8 cellular contexts compared by ENCODE assay signal in genomic region chr17:18093616-18094408, GRCh38. TPM values are rescaled to one million over a fixed set of nuclear protein-coding genes. Genes with fewer than 3 reads are reported as not detected.
DNase-seq lines count a peak whose midpoint lies in the region; ATAC-seq and TF ChIP-seq lines count a peak whose summit lies in the region.

No MANE protein-coding gene starts in this region.

- no peak overlapping the region for H3K14ac ChIP-seq in neuronal stem cell (ENCODE audit: low read length)

- no peak overlapping the region for H2BK5ac ChIP-seq in neuronal stem cell (ENCODE audit: low read length)

- no peak overlapping the region for H2BK120ac ChIP-seq in neuronal stem cell (ENCODE audit: low read depth, low read length)

- H3K79me2 ChIP-seq in HCT116 (ENCODE audit: insufficient read depth, low read length) = peaks cover 21% of the 10 kb centered on the region

- no TSS peak for BruUV-seq in HCT116 (replicated peaks; lab: Mats Ljungman, UMichigan)

- H2AFZ ChIP-seq in HCT116 (ENCODE audit: low read depth, low read length, poor library complexity, severe bottlenecking) = no peak overlapping the region
- no peak overlapping the region for H2AFZ ChIP-seq in neuronal stem cell (ENCODE audit: low read length)

- CTCF ChIA-PET in HCT116 (lab: Charles Lee) = no interaction called here
- CTCF ChIA-PET in activated CD8-positive, alpha-beta memory T cell treated with anti-CD3 and anti-CD28 coated beads, Interleukin-2, amount 10 ng/mL, durations not matched to agents 7 days and 5 days (lab: Charles Lee) = no interaction called here

- H3K27me3 Mint-ChIP-seq in T-helper 17 cell = no peaks in the 10 kb centered on the region
- H3K27me3 Mint-ChIP-seq in activated CD8-positive, alpha-beta memory T cell treated with anti-CD3 and anti-CD28 coated beads, Interleukin-2, amount 10 ng/mL, durations not matched to agents 7 days and 5 days = no peaks in the 10 kb centered on the region

- H4K91ac ChIP-seq in neuronal stem cell (ENCODE audit: low read depth, low read length, poor library complexity) = no peak overlapping the region

- no peak overlapping the region for H3K4me3 ChIP-seq in HCT116 (replicated peaks in 1 of 2; ENCODE audit: low read depth in 1 of 2, low read length in 2 of 2)
- no peak overlapping the region for H3K4me3 ChIP-seq in left ventricle myocardium inferior
- no peak overlapping the region for H3K4me3 ChIP-seq in neuronal stem cell (ENCODE audit: low read length in 2 of 2)

- RAD21 ChIA-PET in HCT116 (lab: Charles Lee; ENCODE audit: low non-redundant PET in 1 of 2, low total read pairs in 2 of 2, uncharacterized antibody in 2 of 2, unreplicated experiment in 2 of 2) = no interaction called here

- H3K4ac ChIP-seq in neuronal stem cell (ENCODE audit: low read length) = no peak overlapping the region

- TF ChIP-seq POLR2A in HCT116 (IDR thresholded peaks at IDR 0.05; ENCODE audit: borderline replicate concordance, extremely low read depth, insufficient read depth, insufficient read length) = no peak

- no peak overlapping the region for H3K27ac ChIP-seq in HCT116 (ENCODE audit: low read depth, low read length)
- no peak overlapping the region for H3K27ac ChIP-seq in left ventricle myocardium inferior (replicated peaks)
- H3K27ac ChIP-seq in neuronal stem cell (replicated peaks; ENCODE audit: low read length) = no peak overlapping the region

- H3K23ac ChIP-seq in neuronal stem cell (ENCODE audit: low read depth, low read length, poor library complexity) = no peak overlapping the region

- TF ChIP-seq RAD21 in HCT116 (IDR thresholded peaks at IDR 0.05; ENCODE audit: low read depth) = no peak

- no peak overlapping the region for H3K18ac ChIP-seq in neuronal stem cell (ENCODE audit: low read length)

- H3K27me3 ChIP-seq in HCT116 (ENCODE audit: insufficient read depth, low read length) = no peaks in the 10 kb centered on the region
- no peaks in the 10 kb centered on the region for H3K27me3 ChIP-seq in left ventricle myocardium inferior (ENCODE audit: low read depth)
- no peaks in the 10 kb centered on the region for H3K27me3 ChIP-seq in neuronal stem cell (ENCODE audit: control insufficient read depth in 3 of 3, insufficient read depth in 3 of 3, low read depth in 1 of 3, low read length in 3 of 3)

- H2BK15ac ChIP-seq in neuronal stem cell (ENCODE audit: low read length) = no peak overlapping the region

- TF ChIP-seq CTCF in HCT116 (IDR thresholded peaks at IDR 0.05 in 2 of 3, conservative IDR thresholded peaks at IDR 0.05 in 1 of 3; ENCODE audit: borderline replicate concordance in 1 of 3, insufficient read depth in 1 of 3, low read depth in 2 of 3, low read length in 2 of 3) = peak in 2 of 3 experiments; percentile 64 to 65; a peak in 4 of 6 replicates
- TF ChIP-seq CTCF in left ventricle myocardium inferior (IDR thresholded peaks at IDR 0.05; ENCODE audit: borderline replicate concordance) = peak; percentile 43

- H3K36me3 Mint-ChIP-seq in T-helper 17 cell (ENCODE audit: low read depth) = peaks cover 8% of the 10 kb centered on the region
- H3K36me3 Mint-ChIP-seq in activated CD8-positive, alpha-beta memory T cell treated with anti-CD3 and anti-CD28 coated beads, Interleukin-2, amount 10 ng/mL, durations not matched to agents 7 days and 5 days = peaks cover 19% of the 10 kb centered on the region

- no peak overlapping the region for H2AK5ac ChIP-seq in neuronal stem cell (ENCODE audit: low read depth, low read length)

- POLR2A ChIA-PET in HCT116 (lab: Charles Lee) = no interaction called here

- DNase-seq in COLO668 (lab: John Stamatoyannopoulos, UW; ENCODE audit: unreplicated experiment) (peak; percentile 58), HCT116 (ENCODE audit: low read depth, low spot score) (peak; percentile 27), T-helper 17 cell (no peak), left ventricle myocardium inferior (peak; percentile 74), NCI-H2081 treated with DMSO at 0.1 percent for 48 hours (lab: John Stamatoyannopoulos, UW) (no peak), neuronal stem cell (ENCODE audit: low spot score) (no peak)
- no peak for DNase-seq in activated CD8-positive, alpha-beta memory T cell treated with anti-CD3 and anti-CD28 coated beads, Interleukin-2, amount 10 ng/mL, durations not matched to agents 7 days and 5 days

- no peaks in the 10 kb centered on the region for H3K9me3 Mint-ChIP-seq in activated CD8-positive, alpha-beta memory T cell treated with anti-CD3 and anti-CD28 coated beads, Interleukin-2, amount 10 ng/mL, durations not matched to agents 7 days and 5 days (ENCODE audit: low read depth)

- peaks cover 17 to 24% of the 10 kb centered on the region in 2 experiments; a peak in 3 of 4 replicates for H3K36me3 ChIP-seq in HCT116 (ENCODE audit: control insufficient read depth in 1 of 2, insufficient read depth in 2 of 2, low read length in 2 of 2)
- peaks cover 57% of the 10 kb centered on the region for H3K36me3 ChIP-seq in left ventricle myocardium inferior
- peaks cover 29 to 71% of the 10 kb centered on the region in 2 donors for H3K36me3 ChIP-seq in neuronal stem cell (replicated peaks in 1 of 2; ENCODE audit: control insufficient read depth in 2 of 2, insufficient read depth in 2 of 2, low read length in 2 of 2)

- no peaks in the 10 kb centered on the region for H3K9me2 ChIP-seq in HCT116 (ENCODE audit: insufficient read depth)

- no peak overlapping the region for H2BK12ac ChIP-seq in neuronal stem cell (ENCODE audit: low read length)

- H3K4me1 ChIP-seq in HCT116 (ENCODE audit: control insufficient read depth in 1 of 2, insufficient read depth in 2 of 2, low read length in 2 of 2) (peaks cover 1 to 9% of the 10 kb centered on the region in 2 experiments; a peak in 3 of 4 replicates), left ventricle myocardium inferior (peaks cover 10% of the 10 kb centered on the region), neuronal stem cell (ENCODE audit: control insufficient read depth in 2 of 2, insufficient read depth in 1 of 2, low read depth in 1 of 2, low read length in 2 of 2) (peaks cover 0 to under 1% of the 10 kb centered on the region in 2 donors)

- peaks cover 21% of the 10 kb centered on the region for H3K4me1 Mint-ChIP-seq in T-helper 17 cell
- H3K4me1 Mint-ChIP-seq in activated CD8-positive, alpha-beta memory T cell treated with anti-CD3 and anti-CD28 coated beads, Interleukin-2, amount 10 ng/mL, durations not matched to agents 7 days and 5 days = peaks cover 11% of the 10 kb centered on the region

- no peak overlapping the region for H4K8ac ChIP-seq in neuronal stem cell (ENCODE audit: low read depth, low read length)

- peak overlapping the region; percentile 79 for H3K27ac Mint-ChIP-seq in T-helper 17 cell
- H3K27ac Mint-ChIP-seq in activated CD8-positive, alpha-beta memory T cell treated with anti-CD3 and anti-CD28 coated beads, Interleukin-2, amount 10 ng/mL, durations not matched to agents 7 days and 5 days = no peak overlapping the region

- ATAC-seq in HCT116 = peak; percentile 86
- ATAC-seq in T-helper 17 cell = peak; percentile 50
- no peak for ATAC-seq in HG03196 (IDR thresholded peaks at IDR 0.05; ENCODE audit: unreplicated experiment)
- ATAC-seq in activated CD8-positive, alpha-beta memory T cell treated with anti-CD3 and anti-CD28 coated beads, Interleukin-2, amount 10 ng/mL, durations not matched to agents 7 days and 5 days = no peak

- H3K9ac ChIP-seq in HCT116 (ENCODE audit: low read length) = no peak overlapping the region
- H3K9ac ChIP-seq in neuronal stem cell (ENCODE audit: low read depth, low read length, poor library complexity) = no peak overlapping the region

- H3K4me2 ChIP-seq in HCT116 (ENCODE audit: low read length) (no peak overlapping the region), neuronal stem cell (ENCODE audit: insufficient read depth, low read length, poor library complexity, severe bottlenecking) (no peak overlapping the region)

- intact Hi-C loops in HCT116 (cut with micrococcal nuclease) (no loop called here), left ventricle myocardium inferior (cut with micrococcal nuclease) (no loop called here)

- no peaks in the 10 kb centered on the region for H4K20me1 ChIP-seq in HCT116 (ENCODE audit: insufficient read depth)

- no peak overlapping the region for H3K4me3 Mint-ChIP-seq in T-helper 17 cell
- no peak overlapping the region for H3K4me3 Mint-ChIP-seq in activated CD8-positive, alpha-beta memory T cell treated with anti-CD3 and anti-CD28 coated beads, Interleukin-2, amount 10 ng/mL, durations not matched to agents 7 days and 5 days

- WGBS in neuronal stem cell (ENCODE audit: extremely low coverage in 2 of 2, insufficient read length in 2 of 2, insufficient replicate concordance in 1 of 2), 2 donors = no CpG with 5 or more reads among the region's 15 CpGs

- H3K9me3 ChIP-seq in HCT116 (ENCODE audit: control insufficient read depth in 1 of 2, insufficient read depth in 1 of 2, low read depth in 1 of 2, low read length in 2 of 2) (no peaks in the 10 kb centered on the region), T-helper 17 cell (ENCODE audit: control insufficient read depth, low read length, poor library complexity, severe bottlenecking) (no peaks in the 10 kb centered on the region), left ventricle myocardium inferior (replicated peaks) (no peaks in the 10 kb centered on the region), neuronal stem cell (replicated peaks in 1 of 2; ENCODE audit: control insufficient read depth in 2 of 2, insufficient read depth in 1 of 2, low read depth in 1 of 2, low read length in 2 of 2) (no peaks in the 10 kb centered on the region)

- H3K79me1 ChIP-seq in neuronal stem cell (ENCODE audit: low read depth, low read length) = peaks cover 4% of the 10 kb centered on the region

RNA-seq across cellular contexts. Expression of gene DRG2, which starts 6.1 kb away (rescaled TPM):
- total RNA-seq in HCT116 (2021; ENCODE audit: unreplicated experiment) (41.0 TPM), T-helper 17 cell (10 to 100 TPM; 43.6 to 52.3 TPM), left ventricle myocardium inferior (20.2 TPM)
- 32.5 and 34.5 TPM in 2 replicates for polyA plus RNA-seq in HCT116 (2012)
- total RNA-seq in activated CD8-positive, alpha-beta memory T cell treated with anti-CD3 and anti-CD28 coated beads, Interleukin-2, amount 10 ng/mL, durations not matched to agents 7 days and 5 days = 10 to 100 TPM; 54.5 to 57.0 TPM
- 21.8 TPM for polyA plus RNA-seq in neuronal stem cell (2013, experiment 1 of 2)
- 20.9 TPM for polyA plus RNA-seq in neuronal stem cell (2013, experiment 2 of 2)

RNA-seq across cellular contexts. Expression of gene MYO15A, which starts 14.7 kb away (rescaled TPM):
- total RNA-seq in HCT116 (2021; ENCODE audit: unreplicated experiment) = 2.8 TPM
- polyA plus RNA-seq in HCT116 (2012) = 5.4 and 5.7 TPM in 2 replicates
- 1 to 10 TPM in 1 of 2 donors, under 1 TPM in 1; 0.65 to 1.4 TPM for total RNA-seq in T-helper 17 cell
- total RNA-seq in left ventricle myocardium inferior = 0.25 TPM
- total RNA-seq in activated CD8-positive, alpha-beta memory T cell treated with anti-CD3 and anti-CD28 coated beads, Interleukin-2, amount 10 ng/mL, durations not matched to agents 7 days and 5 days = 1 to 10 TPM in 1 of 2 experiments, under 1 TPM in 1; 0.82 to 1.2 TPM
- polyA plus RNA-seq in neuronal stem cell (2013, experiment 1 of 2) = 1.3 TPM
- polyA plus RNA-seq in neuronal stem cell (2013, experiment 2 of 2) = 1.4 TPM

RNA-seq across cellular contexts. Expression of gene GID4, which starts 54.6 kb away (rescaled TPM):
- total RNA-seq in HCT116 (2021; ENCODE audit: unreplicated experiment) (10.8 TPM), T-helper 17 cell (1 to 10 TPM; 6.7 to 7.8 TPM), left ventricle myocardium inferior (18.0 TPM)
- polyA plus RNA-seq in HCT116 (2012) = 6.5 and 7.2 TPM in 2 replicates
- 10 to 100 TPM in 1 of 2 experiments, 1 to 10 TPM in 1; 8.7 to 11.0 TPM for total RNA-seq in activated CD8-positive, alpha-beta memory T cell treated with anti-CD3 and anti-CD28 coated beads, Interleukin-2, amount 10 ng/mL, durations not matched to agents 7 days and 5 days
- 9.7 TPM for polyA plus RNA-seq in neuronal stem cell (2013, experiment 1 of 2)
- 10.5 TPM for polyA plus RNA-seq in neuronal stem cell (2013, experiment 2 of 2)

RNA-seq across cellular contexts. Expression of gene ATPAF2, which starts 54.8 kb away (rescaled TPM):
- total RNA-seq in HCT116 (2021; ENCODE audit: unreplicated experiment) = 46.1 TPM
- 22.9 and 31.0 TPM in 2 replicates for polyA plus RNA-seq in HCT116 (2012)
- 10 to 100 TPM; 24.3 to 26.7 TPM for total RNA-seq in T-helper 17 cell
- 37.5 TPM for total RNA-seq in left ventricle myocardium inferior
- total RNA-seq in activated CD8-positive, alpha-beta memory T cell treated with anti-CD3 and anti-CD28 coated beads, Interleukin-2, amount 10 ng/mL, durations not matched to agents 7 days and 5 days = 10 to 100 TPM; 32.1 to 33.4 TPM
- polyA plus RNA-seq in neuronal stem cell (2013, experiment 1 of 2) = 18.5 TPM
- 19.0 TPM for polyA plus RNA-seq in neuronal stem cell (2013, experiment 2 of 2)

Comparison
In these comparisons a context has a peak if more than half of its experiments do, and no peak if none do; other contexts are left out.
1. DNase-seq: peak in COLO668 (single experiment), HCT116 (single experiment) and left ventricle myocardium inferior (single experiment); none in T-helper 17 cell (0 of 3), NCI-H2081 treated with DMSO at 0.1 percent for 48 hours (single experiment), activated CD8-positive, alpha-beta memory T cell treated with anti-CD3 and anti-CD28 coated beads, Interleukin-2, amount 10 ng/mL, durations not matched to agents 7 days and 5 days (single experiment) and neuronal stem cell (single experiment).
2. ATAC-seq: peak in HCT116 (single experiment) and T-helper 17 cell (single experiment); none in HG03196 (single experiment) and activated CD8-positive, alpha-beta memory T cell treated with anti-CD3 and anti-CD28 coated beads, Interleukin-2, amount 10 ng/mL, durations not matched to agents 7 days and 5 days (single experiment).